In the genomic region with DNA sequence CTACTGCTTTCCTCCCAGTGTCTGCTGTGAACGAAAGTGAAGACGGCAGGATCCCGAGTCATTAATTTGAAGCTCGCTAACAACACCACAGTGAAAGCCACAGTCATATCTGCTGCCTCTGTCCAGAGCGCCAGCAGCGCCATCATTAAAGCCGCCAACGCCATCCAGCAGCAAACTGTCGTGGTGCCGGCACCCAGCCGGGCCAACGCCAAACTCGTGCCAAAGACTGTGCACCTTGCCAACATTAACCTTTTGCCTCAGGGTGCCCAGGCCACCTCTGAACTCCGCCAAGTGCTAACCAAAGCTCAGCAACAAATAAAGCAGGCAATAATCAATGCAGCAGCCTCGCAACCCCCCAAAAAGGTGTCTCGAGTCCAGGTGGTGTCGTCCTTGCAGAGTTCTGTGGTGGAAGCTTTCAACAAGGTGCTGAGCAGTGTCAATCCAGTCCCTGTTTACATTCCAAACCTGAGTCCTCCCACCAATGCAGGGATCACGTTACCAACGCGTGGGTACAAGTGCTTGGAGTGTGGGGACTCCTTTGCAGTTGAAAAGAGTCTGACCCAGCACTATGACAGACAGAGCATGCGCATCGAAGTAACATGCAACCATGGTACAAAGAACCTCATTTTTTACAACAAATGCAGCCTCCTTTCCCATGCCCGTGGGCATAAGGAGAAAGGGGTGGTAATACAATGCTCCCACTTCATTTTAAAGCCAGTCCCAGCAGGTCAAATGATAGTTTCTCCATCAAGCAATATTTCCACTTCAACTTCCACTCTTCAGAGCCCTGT, we compare ENCODE assay signal across 19 cellular contexts.
DNase-seq lines count a peak whose midpoint lies in the region; ATAC-seq and TF ChIP-seq lines count a peak whose summit lies in the region.
"Had no signal": no experiment of that assay in that cellular context is flagged by ENCODE, and none has a peak within 500 bp of the region (broad histone marks: within the 10 kb centered on the region; RNA-seq: fewer than 3 reads in every experiment).

No MANE protein-coding gene starts in this region.

- H3K27ac Mint-ChIP-seq in activated T-cell treated with anti-CD3 and anti-CD28 coated beads, Interleukin-2, amount 50 U/mL, for 24 hours, result no peak overlapping the region
- no peak overlapping the region for H3K27ac Mint-ChIP-seq in type B pancreatic cell
- H3K27ac Mint-ChIP-seq: CD14-positive monocyte; CD4-positive, alpha-beta memory T cell; H9 had no signal

- no peak overlapping the region for H3K27ac ChIP-seq in IMR-90 (ENCODE audit: insufficient read depth, low read length)
- H3K27ac ChIP-seq: 22Rv1, A549, BLaER1 had no signal

- H3K36me3 ChIP-seq in IMR-90 (ENCODE audit: control insufficient read depth, insufficient read depth, low read length) (no peaks in the 10 kb centered on the region; the same call in 1 of the 2 replicates), BE2C (no peaks in the 10 kb centered on the region)
- H3K36me3 ChIP-seq: BLaER1 had no signal

- intact Hi-C loops in IMR-90 (cut with micrococcal nuclease), result no loop called here

- DNase-seq in NCI-H2107 treated with DMSO at 0.1 percent for 48 hours (lab: John Stamatoyannopoulos, UW; ENCODE audit: unreplicated experiment) (peak; percentile 16), NCI-H2107 (lab: John Stamatoyannopoulos, UW) (no peak), IMR-90 (no peak), NCI-H69 (lab: John Stamatoyannopoulos, UW) (peak; percentile 47), foreskin melanocyte (peak; percentile 52), type B pancreatic cell (ENCODE audit: extremely low spot score, unreplicated experiment) (no peak), BE2C (no peak)
- DNase-seq in activated T-cell treated with anti-CD3 and anti-CD28 coated beads, Interleukin-2, amount 50 U/mL, for 24 hours, result no peak
- DNase-seq: AML-193; CD4-positive, alpha-beta memory T cell; DMS153; DMS79; GDM1; H9 had no signal

- no peak overlapping the region for H2AK9ac ChIP-seq in IMR-90 (replicated peaks; ENCODE audit: low read depth, low read length, poor library complexity)

- no peak overlapping the region for H3K14ac ChIP-seq in IMR-90 (replicated peaks; ENCODE audit: low read depth, low read length)

- H2BK20ac ChIP-seq in IMR-90 (ENCODE audit: low read depth, low read length), result no peak overlapping the region

- no peaks in the 10 kb centered on the region for H3K9me3 ChIP-seq in IMR-90 (ENCODE audit: control insufficient read depth, insufficient read depth, low read length)
- no peaks in the 10 kb centered on the region for H3K9me3 ChIP-seq in BE2C
- H3K9me3 ChIP-seq: A549 had no signal

- BruUV-seq in IMR-90 (replicated peaks; lab: Mats Ljungman, UMichigan), result no TSS peak

- TF ChIP-seq CTCF in IMR-90 (conservative IDR thresholded peaks at IDR 0.05; ENCODE audit: low read depth, low read length) (no peak), type B pancreatic cell (conservative IDR thresholded peaks at IDR 0.05) (no peak), BE2C (IDR thresholded peaks at IDR 0.05; ENCODE audit: low read depth, low read length) (no peak)

- H3K18ac ChIP-seq in IMR-90 (ENCODE audit: low read depth, low read length), result no peak overlapping the region

- H4K91ac ChIP-seq in IMR-90 (ENCODE audit: insufficient read depth, low read depth, low read length), result no peak overlapping the region

- H3K56ac ChIP-seq in IMR-90 (ENCODE audit: extremely low read depth, insufficient read depth, low read length), result no peak overlapping the region

- dilution Hi-C loops in IMR-90 (cut with HindIII; ENCODE audit: low sequenced_read_pairs, unreplicated experiment), result no loop called here

- H3K4me1 ChIP-seq in IMR-90 (ENCODE audit: control insufficient read depth, insufficient read depth, low read length) (no peaks in the 10 kb centered on the region), BE2C (no peaks in the 10 kb centered on the region)
- H3K4me1 ChIP-seq: A549, BLaER1 had no signal

- 0 out of 2 replicates have a peak, but pooled peaks cover 3% of the 10 kb centered on the region for H3K9me1 ChIP-seq in IMR-90 (ENCODE audit: insufficient read depth, low read length)

- no peak overlapping the region for H4K5ac ChIP-seq in IMR-90 (ENCODE audit: low read depth, low read length)

- H3K9ac ChIP-seq in IMR-90 (ENCODE audit: low read depth, low read length), result no peak overlapping the region
- H3K9ac ChIP-seq: BLaER1 had no signal

- no peak overlapping the region for H2BK15ac ChIP-seq in IMR-90 (ENCODE audit: low read depth, low read length)

- WGBS in IMR-90 (ENCODE audit: extremely low coverage in 2 of 2, insufficient read length in 1 of 2), 2 experiments, result 84% methylated on average over 11 of the region's 23 CpGs; no CpG with 5 or more reads in 1 of the 2 experiments

- H2BK5ac ChIP-seq in IMR-90 (ENCODE audit: low read depth, low read length, poor library complexity, severe bottlenecking), result no peak overlapping the region

- no peak overlapping the region for H3K23ac ChIP-seq in IMR-90 (ENCODE audit: low read depth, low read length)

- no peak overlapping the region for H3K4me3 Mint-ChIP-seq in activated T-cell treated with anti-CD3 and anti-CD28 coated beads, Interleukin-2, amount 50 U/mL, for 24 hours
- H3K4me3 Mint-ChIP-seq in type B pancreatic cell, result no peak overlapping the region
- H3K4me3 Mint-ChIP-seq: CD4-positive, alpha-beta memory T cell; H9 had no signal

- H3K4me2 ChIP-seq in IMR-90 (ENCODE audit: low read depth, low read length), result no peak overlapping the region
- H3K4me2 ChIP-seq: A549, BLaER1 had no signal

- TF ChIP-seq POLR2A in IMR-90 (IDR thresholded peaks at IDR 0.05; ENCODE audit: low read depth, low read length), result no peak

- no peak for TF ChIP-seq RAD21 in IMR-90 (IDR thresholded peaks at IDR 0.05; ENCODE audit: low read length)

- ATAC-seq in IMR-90 (ENCODE audit: low read depth), result no peak
- ATAC-seq: A549, HepG2 had no signal

- peaks cover 7% of the 10 kb centered on the region for H3K9me3 Mint-ChIP-seq in activated T-cell treated with anti-CD3 and anti-CD28 coated beads, Interleukin-2, amount 50 U/mL, for 24 hours
- H3K9me3 Mint-ChIP-seq in type B pancreatic cell, result peaks cover 5% of the 10 kb centered on the region

- H3K4me1 Mint-ChIP-seq in activated T-cell treated with anti-CD3 and anti-CD28 coated beads, Interleukin-2, amount 50 U/mL, for 24 hours (ENCODE audit: low read depth), result no peaks in the 10 kb centered on the region
- H3K4me1 Mint-ChIP-seq in type B pancreatic cell (ENCODE audit: unreplicated experiment), result no peaks in the 10 kb centered on the region
- H3K4me1 Mint-ChIP-seq: CD14-positive monocyte; CD4-positive, alpha-beta memory T cell had no signal

- H4K8ac ChIP-seq in IMR-90 (ENCODE audit: low read depth in 2 of 2, low read length in 2 of 2), result no peak overlapping the region

- in situ Hi-C loops in IMR-90 (cut with MboI; ENCODE audit: low sequenced_read_pairs), result no loop called here

- H3K36me3 Mint-ChIP-seq in activated T-cell treated with anti-CD3 and anti-CD28 coated beads, Interleukin-2, amount 50 U/mL, for 24 hours (ENCODE audit: low read depth), result no peaks in the 10 kb centered on the region
- peaks cover 4% of the 10 kb centered on the region for H3K36me3 Mint-ChIP-seq in type B pancreatic cell
- H3K36me3 Mint-ChIP-seq: CD14-positive monocyte; CD4-positive, alpha-beta memory T cell had no signal

- no peaks in the 10 kb centered on the region for H3K27me3 ChIP-seq in IMR-90 (ENCODE audit: control insufficient read depth, insufficient read depth, low read length)
- H3K27me3 ChIP-seq in BE2C, result no peaks in the 10 kb centered on the region
- H3K27me3 ChIP-seq: BLaER1 had no signal

- H3K4me3 ChIP-seq in IMR-90 (ENCODE audit: insufficient read depth, low read depth, low read length) (no peak overlapping the region), BE2C (ENCODE audit: low read depth, low read length) (no peak overlapping the region)
- H3K4me3 ChIP-seq: A549, BLaER1 had no signal

- peaks cover 8% of the 10 kb centered on the region for H3K27me3 Mint-ChIP-seq in activated T-cell treated with anti-CD3 and anti-CD28 coated beads, Interleukin-2, amount 50 U/mL, for 24 hours
- H3K27me3 Mint-ChIP-seq in type B pancreatic cell, result peaks cover 12% of the 10 kb centered on the region

- POLR2A ChIA-PET in IMR-90 (lab: Charles Lee; ENCODE audit: unreplicated experiment), result no interaction called here

- H4K20me1 ChIP-seq in IMR-90 (ENCODE audit: insufficient read depth, low read length), result no peaks in the 10 kb centered on the region
- H4K20me1 ChIP-seq: BLaER1 had no signal

- CTCF ChIA-PET in IMR-90 (lab: Yijun Ruan, JAX), result no interaction called here

- H2BK120ac ChIP-seq in IMR-90 (ENCODE audit: low read depth, low read length), result no peak overlapping the region

- H2AFZ ChIP-seq in IMR-90 (replicated peaks; ENCODE audit: low read length, poor library complexity), result peak overlapping the region; percentile 8

- no peak overlapping the region for H2AK5ac ChIP-seq in IMR-90 (ENCODE audit: low read depth, low read length)

- no peak overlapping the region for H3K4ac ChIP-seq in IMR-90 (ENCODE audit: low read depth, low read length)

- H3K79me1 ChIP-seq in IMR-90 (ENCODE audit: low read depth in 1 of 2, low read length in 2 of 2), result no peaks in the 10 kb centered on the region

TF ChIP-seq in IMR-90, 13 proteins besides CTCF, POLR2A, EP300 and RAD21:
- TF ChIP-seq, protein P1, sequence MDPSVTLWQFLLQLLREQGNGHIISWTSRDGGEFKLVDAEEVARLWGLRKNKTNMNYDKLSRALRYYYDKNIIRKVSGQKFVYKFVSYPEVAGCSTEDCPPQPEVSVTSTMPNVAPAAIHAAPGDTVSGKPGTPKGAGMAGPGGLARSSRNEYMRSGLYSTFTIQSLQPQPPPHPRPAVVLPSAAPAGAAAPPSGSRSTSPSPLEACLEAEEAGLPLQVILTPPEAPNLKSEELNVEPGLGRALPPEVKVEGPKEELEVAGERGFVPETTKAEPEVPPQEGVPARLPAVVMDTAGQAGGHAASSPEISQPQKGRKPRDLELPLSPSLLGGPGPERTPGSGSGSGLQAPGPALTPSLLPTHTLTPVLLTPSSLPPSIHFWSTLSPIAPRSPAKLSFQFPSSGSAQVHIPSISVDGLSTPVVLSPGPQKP (IDR thresholded peaks at IDR 0.05; ENCODE audit: borderline replicate concordance, low read depth, low read length), result no peak
- TF ChIP-seq RFX5 (IDR thresholded peaks at IDR 0.05; ENCODE audit: low read depth, low read length) (no peak), SMC3 (IDR thresholded peaks at IDR 0.05; ENCODE audit: low read depth, low read length) (no peak)

Comparison
In these comparisons a context has a peak if more than half of its experiments do, and no peak if none do; other contexts are left out.
1. DNase-seq: peak in NCI-H2107 treated with DMSO at 0.1 percent for 48 hours (single experiment), NCI-H69 (single experiment) and foreskin melanocyte (single experiment); none in NCI-H2107 (single experiment), IMR-90 (single experiment), activated T-cell treated with anti-CD3 and anti-CD28 coated beads, Interleukin-2, amount 50 U/mL, for 24 hours (single experiment), type B pancreatic cell (single experiment) and BE2C (single experiment).